ENCODE assay signal across 1 cellular context in genomic region chr1:17525996-17526686, GRCh38.
TF ChIP-seq lines count a peak whose summit lies in the region.

No MANE protein-coding gene starts in this region.

TF ChIP-seq in HepG2, 621 proteins besides CTCF, POLR2A, EP300 and RAD21:
- TF ChIP-seq ARID4A (CRISPR knock-in tag; IDR thresholded peaks at IDR 0.05; ENCODE audit: borderline replicate concordance): no peak
- TF ChIP-seq ZNF740 (CRISPR knock-in tag; IDR thresholded peaks at IDR 0.05): no peak
- peak; percentile 88 for TF ChIP-seq ZNF263 (CRISPR knock-in tag; IDR thresholded peaks at IDR 0.05)
